Comparison of ENCODE assay signal across 1 cellular context in genomic region chr11:61951484-61952135, GRCh38.
A peak's percentile ranks its signal among the peaks of the same experiment; 100 is the strongest.
TF ChIP-seq lines count a peak whose summit lies in the region.

No MANE protein-coding gene starts in this region.

TF ChIP-seq in K562, 482 proteins besides CTCF, POLR2A, EP300 and RAD21:
- TF ChIP-seq LCOR (CRISPR knock-in tag; IDR thresholded peaks at IDR 0.05), result no peak
- TF ChIP-seq, protein P1, sequence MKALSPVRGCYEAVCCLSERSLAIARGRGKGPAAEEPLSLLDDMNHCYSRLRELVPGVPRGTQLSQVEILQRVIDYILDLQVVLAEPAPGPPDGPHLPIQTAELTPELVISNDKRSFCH (CRISPR knock-in tag; IDR thresholded peaks at IDR 0.05), result no peak
- TF ChIP-seq, protein P1 (tag; IDR thresholded peaks at IDR 0.05), result no peak
- no peak for TF ChIP-seq ZBTB33 (CRISPR knock-in tag; IDR thresholded peaks at IDR 0.05)
- no peak for TF ChIP-seq HMG20A (CRISPR knock-in tag; conservative IDR thresholded peaks at IDR 0.05)
- no peak for TF ChIP-seq PRDM10 (IDR thresholded peaks at IDR 0.05; ENCODE audit: partially characterized antibody)
- TF ChIP-seq XRCC4 (IDR thresholded peaks at IDR 0.05; ENCODE audit: extremely low read depth, insufficient read depth, insufficient read length), result no peak
- no peak for TF ChIP-seq ZNF24 (IDR thresholded peaks at IDR 0.05)
- TF ChIP-seq HCFC1 (IDR thresholded peaks at IDR 0.05; ENCODE audit: low read depth, low read length), result no peak
- TF ChIP-seq, protein P2, sequence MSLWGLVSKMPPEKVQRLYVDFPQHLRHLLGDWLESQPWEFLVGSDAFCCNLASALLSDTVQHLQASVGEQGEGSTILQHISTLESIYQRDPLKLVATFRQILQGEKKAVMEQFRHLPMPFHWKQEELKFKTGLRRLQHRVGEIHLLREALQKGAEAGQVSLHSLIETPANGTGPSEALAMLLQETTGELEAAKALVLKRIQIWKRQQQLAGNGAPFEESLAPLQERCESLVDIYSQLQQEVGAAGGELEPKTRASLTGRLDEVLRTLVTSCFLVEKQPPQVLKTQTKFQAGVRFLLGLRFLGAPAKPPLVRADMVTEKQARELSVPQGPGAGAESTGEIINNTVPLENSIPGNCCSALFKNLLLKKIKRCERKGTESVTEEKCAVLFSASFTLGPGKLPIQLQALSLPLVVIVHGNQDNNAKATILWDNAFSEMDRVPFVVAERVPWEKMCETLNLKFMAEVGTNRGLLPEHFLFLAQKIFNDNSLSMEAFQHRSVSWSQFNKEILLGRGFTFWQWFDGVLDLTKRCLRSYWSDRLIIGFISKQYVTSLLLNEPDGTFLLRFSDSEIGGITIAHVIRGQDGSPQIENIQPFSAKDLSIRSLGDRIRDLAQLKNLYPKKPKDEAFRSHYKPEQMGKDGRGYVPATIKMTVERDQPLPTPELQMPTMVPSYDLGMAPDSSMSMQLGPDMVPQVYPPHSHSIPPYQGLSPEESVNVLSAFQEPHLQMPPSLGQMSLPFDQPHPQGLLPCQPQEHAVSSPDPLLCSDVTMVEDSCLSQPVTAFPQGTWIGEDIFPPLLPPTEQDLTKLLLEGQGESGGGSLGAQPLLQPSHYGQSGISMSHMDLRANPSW (CRISPR knock-in tag; IDR thresholded peaks at IDR 0.05), result no peak
- TF ChIP-seq, protein P3, sequence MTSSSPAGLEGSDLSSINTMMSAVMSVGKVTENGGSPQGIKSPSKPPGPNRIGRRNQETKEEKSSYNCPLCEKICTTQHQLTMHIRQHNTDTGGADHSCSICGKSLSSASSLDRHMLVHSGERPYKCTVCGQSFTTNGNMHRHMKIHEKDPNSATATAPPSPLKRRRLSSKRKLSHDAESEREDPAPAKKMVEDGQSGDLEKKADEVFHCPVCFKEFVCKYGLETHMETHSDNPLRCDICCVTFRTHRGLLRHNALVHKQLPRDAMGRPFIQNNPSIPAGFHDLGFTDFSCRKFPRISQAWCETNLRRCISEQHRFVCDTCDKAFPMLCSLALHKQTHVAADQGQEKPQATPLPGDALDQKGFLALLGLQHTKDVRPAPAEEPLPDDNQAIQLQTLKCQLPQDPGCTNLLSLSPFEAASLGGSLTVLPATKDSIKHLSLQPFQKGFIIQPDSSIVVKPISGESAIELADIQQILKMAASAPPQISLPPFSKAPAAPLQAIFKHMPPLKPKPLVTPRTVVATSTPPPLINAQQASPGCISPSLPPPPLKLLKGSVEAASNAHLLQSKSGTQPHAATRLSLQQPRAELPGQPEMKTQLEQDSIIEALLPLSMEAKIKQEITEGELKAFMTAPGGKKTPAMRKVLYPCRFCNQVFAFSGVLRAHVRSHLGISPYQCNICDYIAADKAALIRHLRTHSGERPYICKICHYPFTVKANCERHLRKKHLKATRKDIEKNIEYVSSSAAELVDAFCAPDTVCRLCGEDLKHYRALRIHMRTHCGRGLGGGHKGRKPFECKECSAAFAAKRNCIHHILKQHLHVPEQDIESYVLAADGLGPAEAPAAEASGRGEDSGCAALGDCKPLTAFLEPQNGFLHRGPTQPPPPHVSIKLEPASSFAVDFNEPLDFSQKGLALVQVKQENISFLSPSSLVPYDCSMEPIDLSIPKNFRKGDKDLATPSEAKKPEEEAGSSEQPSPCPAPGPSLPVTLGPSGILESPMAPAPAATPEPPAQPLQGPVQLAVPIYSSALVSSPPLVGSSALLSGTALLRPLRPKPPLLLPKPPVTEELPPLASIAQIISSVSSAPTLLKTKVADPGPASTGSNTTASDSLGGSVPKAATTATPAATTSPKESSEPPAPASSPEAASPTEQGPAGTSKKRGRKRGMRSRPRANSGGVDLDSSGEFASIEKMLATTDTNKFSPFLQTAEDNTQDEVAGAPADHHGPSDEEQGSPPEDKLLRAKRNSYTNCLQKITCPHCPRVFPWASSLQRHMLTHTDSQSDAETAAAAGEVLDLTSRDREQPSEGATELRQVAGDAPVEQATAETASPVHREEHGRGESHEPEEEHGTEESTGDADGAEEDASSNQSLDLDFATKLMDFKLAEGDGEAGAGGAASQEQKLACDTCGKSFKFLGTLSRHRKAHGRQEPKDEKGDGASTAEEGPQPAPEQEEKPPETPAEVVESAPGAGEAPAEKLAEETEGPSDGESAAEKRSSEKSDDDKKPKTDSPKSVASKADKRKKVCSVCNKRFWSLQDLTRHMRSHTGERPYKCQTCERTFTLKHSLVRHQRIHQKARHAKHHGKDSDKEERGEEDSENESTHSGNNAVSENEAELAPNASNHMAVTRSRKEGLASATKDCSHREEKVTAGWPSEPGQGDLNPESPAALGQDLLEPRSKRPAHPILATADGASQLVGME (CRISPR knock-in tag; IDR thresholded peaks at IDR 0.05), result 0 out of 2 replicates have a peak, but pooled peaks have one; percentile 9
- no peak for TF ChIP-seq NCOR1 (IDR thresholded peaks at IDR 0.05)
- no peak for TF ChIP-seq FOXA3 (CRISPR knock-in tag; conservative IDR thresholded peaks at IDR 0.05 in 1 of 2, IDR thresholded peaks at IDR 0.05 in 1 of 2)
- peak; percentile 54 for TF ChIP-seq RBFOX2 (IDR thresholded peaks at IDR 0.05; ENCODE audit: low read depth, low read length)
- 0 out of 2 replicates have a peak, but pooled peaks have one; percentile 27 for TF ChIP-seq POLR2G (IDR thresholded peaks at IDR 0.05; ENCODE audit: low read depth, low read length)
- no peak for TF ChIP-seq FIP1L1 (IDR thresholded peaks at IDR 0.05; ENCODE audit: low read depth, low read length, poor library complexity, severe bottlenecking)
- no peak for TF ChIP-seq ZNF3 (CRISPR knock-in tag; IDR thresholded peaks at IDR 0.05)
